3 cellular contexts compared by ENCODE assay signal in the genomic region with DNA sequence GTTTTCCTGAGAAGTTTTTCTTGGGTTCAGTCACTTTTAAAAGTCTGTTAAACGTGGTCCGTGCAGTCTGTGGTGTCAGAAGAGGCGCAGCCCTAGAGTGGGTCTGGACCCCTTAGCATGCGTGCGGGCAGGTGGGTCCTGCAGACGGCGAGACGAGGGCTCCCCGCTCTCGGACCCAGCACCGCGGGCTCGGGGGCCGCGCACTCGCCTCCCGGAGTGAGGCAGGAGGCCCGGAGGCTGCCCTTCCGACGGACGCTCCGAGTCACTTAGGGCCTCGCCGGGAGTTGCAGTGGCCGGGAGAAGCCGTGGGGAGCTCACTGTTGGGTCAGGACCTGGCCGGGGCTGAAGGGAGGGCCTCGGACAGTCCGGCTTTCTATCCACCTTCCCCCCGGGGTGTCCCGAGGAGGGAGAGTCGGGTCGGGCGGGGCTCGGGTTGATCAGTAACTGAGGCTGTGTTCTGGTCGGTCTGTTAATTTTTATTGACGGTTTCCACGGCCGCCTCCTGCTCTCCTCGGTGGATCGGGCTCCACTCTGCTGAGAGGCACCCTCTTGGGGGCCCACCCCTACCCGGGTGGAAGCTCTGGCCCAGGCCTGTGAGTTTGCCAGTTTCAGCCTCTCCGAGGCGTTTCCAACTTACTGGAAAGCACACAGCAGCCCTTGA.
TF ChIP-seq lines count a peak whose summit lies in the region.

No MANE protein-coding gene starts in this region.

TF ChIP-seq in A549, 52 proteins besides CTCF, POLR2A, EP300 and RAD21:
- TF ChIP-seq NFE2L2 (conservative IDR thresholded peaks at IDR 0.05; ENCODE audit: low read length) (no peak), KDM5A (IDR thresholded peaks at IDR 0.05) (no peak), TP53 (CRISPR knock-in tag; IDR thresholded peaks at IDR 0.05) (no peak), PHF8 (IDR thresholded peaks at IDR 0.05; ENCODE audit: borderline replicate concordance, low read depth) (no peak), RARB (CRISPR knock-in tag; IDR thresholded peaks at IDR 0.05) (no peak), KDM1A (IDR thresholded peaks at IDR 0.05; ENCODE audit: low read depth) (no peak), ESRRA (IDR thresholded peaks at IDR 0.05; ENCODE audit: borderline replicate concordance, low read length) (no peak), MYC (IDR thresholded peaks at IDR 0.05; ENCODE audit: borderline replicate concordance, low read length) (no peak), MAZ (IDR thresholded peaks at IDR 0.05; ENCODE audit: borderline replicate concordance, low read depth, low read length) (no peak), POLR2AphosphoS2 (conservative IDR thresholded peaks at IDR 0.05; ENCODE audit: low read length) (no peak), FOSL2 (IDR thresholded peaks at IDR 0.05) (no peak), FOSL2 (CRISPR knock-in tag; IDR thresholded peaks at IDR 0.05) (no peak), SREBF2 (IDR thresholded peaks at IDR 0.05) (no peak), BHLHE40 (IDR thresholded peaks at IDR 0.05; ENCODE audit: low read depth, low read length) (no peak), RCOR1 (IDR thresholded peaks at IDR 0.05; ENCODE audit: low read depth, low read length) (no peak), HOXB5 (CRISPR knock-in tag; IDR thresholded peaks at IDR 0.05) (no peak), NR3C1 (IDR thresholded peaks at IDR 0.05) (no peak), HOXB13 (CRISPR knock-in tag; IDR thresholded peaks at IDR 0.05; ENCODE audit: low read depth) (no peak), CEBPB (IDR thresholded peaks at IDR 0.05) (no peak), CHD2 (IDR thresholded peaks at IDR 0.05; ENCODE audit: low read length, partially characterized antibody) (no peak), FOXS1 (CRISPR knock-in tag; IDR thresholded peaks at IDR 0.05) (no peak)

TF ChIP-seq in HEK293, 187 proteins besides CTCF, POLR2A, EP300 and RAD21:
- TF ChIP-seq WT1 (tag by site-specific recombination; IDR thresholded peaks at IDR 0.05), result no peak
- no peak for TF ChIP-seq ZNF132 (tag by site-specific recombination; IDR thresholded peaks at IDR 0.05; ENCODE audit: borderline replicate concordance)
- TF ChIP-seq, protein P1, sequence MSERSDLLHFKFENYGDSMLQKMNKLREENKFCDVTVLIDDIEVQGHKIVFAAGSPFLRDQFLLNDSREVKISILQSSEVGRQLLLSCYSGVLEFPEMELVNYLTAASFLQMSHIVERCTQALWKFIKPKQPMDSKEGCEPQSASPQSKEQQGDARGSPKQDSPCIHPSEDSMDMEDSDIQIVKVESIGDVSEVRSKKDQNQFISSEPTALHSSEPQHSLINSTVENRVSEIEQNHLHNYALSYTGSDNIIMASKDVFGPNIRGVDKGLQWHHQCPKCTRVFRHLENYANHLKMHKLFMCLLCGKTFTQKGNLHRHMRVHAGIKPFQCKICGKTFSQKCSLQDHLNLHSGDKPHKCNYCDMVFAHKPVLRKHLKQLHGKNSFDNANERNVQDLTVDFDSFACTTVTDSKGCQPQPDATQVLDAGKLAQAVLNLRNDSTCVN (tag by site-specific recombination; optimal IDR thresholded peaks at IDR 0.05), result peak; percentile 44
- TF ChIP-seq ZNF76 (tag by site-specific recombination; IDR thresholded peaks at IDR 0.05; ENCODE audit: borderline replicate concordance, low read depth), result no peak
- TF ChIP-seq, protein P2, sequence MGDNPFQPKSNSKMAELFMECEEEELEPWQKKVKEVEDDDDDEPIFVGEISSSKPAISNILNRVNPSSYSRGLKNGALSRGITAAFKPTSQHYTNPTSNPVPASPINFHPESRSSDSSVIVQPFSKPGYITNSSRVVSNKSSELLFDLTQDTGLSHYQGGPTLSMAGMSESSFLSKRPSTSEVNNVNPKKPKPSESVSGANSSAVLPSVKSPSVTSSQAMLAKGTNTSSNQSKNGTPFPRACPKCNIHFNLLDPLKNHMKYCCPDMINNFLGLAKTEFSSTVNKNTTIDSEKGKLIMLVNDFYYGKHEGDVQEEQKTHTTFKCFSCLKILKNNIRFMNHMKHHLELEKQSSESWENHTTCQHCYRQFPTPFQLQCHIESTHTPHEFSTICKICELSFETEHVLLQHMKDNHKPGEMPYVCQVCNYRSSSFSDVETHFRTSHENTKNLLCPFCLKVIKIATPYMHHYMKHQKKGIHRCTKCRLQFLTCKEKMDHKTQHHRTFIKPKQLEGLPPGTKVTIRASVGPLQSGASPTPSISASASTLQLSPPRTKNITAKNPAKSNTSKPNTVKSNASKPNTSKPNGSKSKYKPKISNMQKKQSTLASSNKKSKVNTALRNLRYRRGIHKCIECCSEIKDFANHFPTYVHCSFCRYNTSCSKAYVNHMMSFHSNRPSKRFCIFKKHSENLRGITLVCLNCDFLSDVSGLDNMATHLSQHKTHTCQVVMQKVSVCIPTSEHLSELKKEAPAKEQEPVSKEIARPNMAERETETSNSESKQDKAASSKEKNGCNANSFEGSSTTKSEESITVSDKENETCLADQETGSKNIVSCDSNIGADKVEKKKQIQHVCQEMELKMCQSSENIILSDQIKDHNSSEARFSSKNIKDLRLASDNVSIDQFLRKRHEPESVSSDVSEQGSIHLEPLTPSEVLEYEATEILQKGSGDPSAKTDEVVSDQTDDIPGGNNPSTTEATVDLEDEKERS (tag by site-specific recombination; IDR thresholded peaks at IDR 0.05), result no peak
- TF ChIP-seq ZNF654 (tag by site-specific recombination; IDR thresholded peaks at IDR 0.05; ENCODE audit: low read depth), result no peak

TF ChIP-seq in GM12878, 131 proteins besides CTCF, POLR2A, EP300 and RAD21:
- TF ChIP-seq, protein P3, sequence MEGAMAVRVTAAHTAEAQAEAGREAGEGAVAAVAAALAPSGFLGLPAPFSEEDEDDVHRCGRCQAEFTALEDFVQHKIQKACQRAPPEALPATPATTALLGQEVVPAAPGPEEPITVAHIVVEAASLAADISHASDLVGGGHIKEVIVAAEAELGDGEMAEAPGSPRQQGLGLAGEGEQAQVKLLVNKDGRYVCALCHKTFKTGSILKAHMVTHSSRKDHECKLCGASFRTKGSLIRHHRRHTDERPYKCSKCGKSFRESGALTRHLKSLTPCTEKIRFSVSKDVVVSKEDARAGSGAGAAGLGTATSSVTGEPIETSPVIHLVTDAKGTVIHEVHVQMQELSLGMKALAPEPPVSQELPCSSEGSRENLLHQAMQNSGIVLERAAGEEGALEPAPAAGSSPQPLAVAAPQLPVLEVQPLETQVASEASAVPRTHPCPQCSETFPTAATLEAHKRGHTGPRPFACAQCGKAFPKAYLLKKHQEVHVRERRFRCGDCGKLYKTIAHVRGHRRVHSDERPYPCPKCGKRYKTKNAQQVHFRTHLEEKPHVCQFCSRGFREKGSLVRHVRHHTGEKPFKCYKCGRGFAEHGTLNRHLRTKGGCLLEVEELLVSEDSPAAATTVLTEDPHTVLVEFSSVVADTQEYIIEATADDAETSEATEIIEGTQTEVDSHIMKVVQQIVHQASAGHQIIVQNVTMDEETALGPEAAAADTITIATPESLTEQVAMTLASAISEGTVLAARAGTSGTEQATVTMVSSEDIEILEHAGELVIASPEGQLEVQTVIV (IDR thresholded peaks at IDR 0.05; ENCODE audit: borderline replicate concordance, partially characterized antibody), result no peak
- TF ChIP-seq, protein P4, sequence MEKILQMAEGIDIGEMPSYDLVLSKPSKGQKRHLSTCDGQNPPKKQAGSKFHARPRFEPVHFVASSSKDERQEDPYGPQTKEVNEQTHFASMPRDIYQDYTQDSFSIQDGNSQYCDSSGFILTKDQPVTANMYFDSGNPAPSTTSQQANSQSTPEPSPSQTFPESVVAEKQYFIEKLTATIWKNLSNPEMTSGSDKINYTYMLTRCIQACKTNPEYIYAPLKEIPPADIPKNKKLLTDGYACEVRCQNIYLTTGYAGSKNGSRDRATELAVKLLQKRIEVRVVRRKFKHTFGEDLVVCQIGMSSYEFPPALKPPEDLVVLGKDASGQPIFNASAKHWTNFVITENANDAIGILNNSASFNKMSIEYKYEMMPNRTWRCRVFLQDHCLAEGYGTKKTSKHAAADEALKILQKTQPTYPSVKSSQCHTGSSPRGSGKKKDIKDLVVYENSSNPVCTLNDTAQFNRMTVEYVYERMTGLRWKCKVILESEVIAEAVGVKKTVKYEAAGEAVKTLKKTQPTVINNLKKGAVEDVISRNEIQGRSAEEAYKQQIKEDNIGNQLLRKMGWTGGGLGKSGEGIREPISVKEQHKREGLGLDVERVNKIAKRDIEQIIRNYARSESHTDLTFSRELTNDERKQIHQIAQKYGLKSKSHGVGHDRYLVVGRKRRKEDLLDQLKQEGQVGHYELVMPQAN (conservative IDR thresholded peaks at IDR 0.05), result 0 out of 2 replicates have a peak, but pooled peaks have one; percentile 9
- TF ChIP-seq POLR2AphosphoS5 (IDR thresholded peaks at IDR 0.05; ENCODE audit: low read length) (peak; percentile 19; the same call in 1 of the 2 replicates), SIN3A (IDR thresholded peaks at IDR 0.05; ENCODE audit: low read depth, low read length) (peak; percentile 4; the same call in 1 of the 2 replicates)
